In the genomic region with DNA sequence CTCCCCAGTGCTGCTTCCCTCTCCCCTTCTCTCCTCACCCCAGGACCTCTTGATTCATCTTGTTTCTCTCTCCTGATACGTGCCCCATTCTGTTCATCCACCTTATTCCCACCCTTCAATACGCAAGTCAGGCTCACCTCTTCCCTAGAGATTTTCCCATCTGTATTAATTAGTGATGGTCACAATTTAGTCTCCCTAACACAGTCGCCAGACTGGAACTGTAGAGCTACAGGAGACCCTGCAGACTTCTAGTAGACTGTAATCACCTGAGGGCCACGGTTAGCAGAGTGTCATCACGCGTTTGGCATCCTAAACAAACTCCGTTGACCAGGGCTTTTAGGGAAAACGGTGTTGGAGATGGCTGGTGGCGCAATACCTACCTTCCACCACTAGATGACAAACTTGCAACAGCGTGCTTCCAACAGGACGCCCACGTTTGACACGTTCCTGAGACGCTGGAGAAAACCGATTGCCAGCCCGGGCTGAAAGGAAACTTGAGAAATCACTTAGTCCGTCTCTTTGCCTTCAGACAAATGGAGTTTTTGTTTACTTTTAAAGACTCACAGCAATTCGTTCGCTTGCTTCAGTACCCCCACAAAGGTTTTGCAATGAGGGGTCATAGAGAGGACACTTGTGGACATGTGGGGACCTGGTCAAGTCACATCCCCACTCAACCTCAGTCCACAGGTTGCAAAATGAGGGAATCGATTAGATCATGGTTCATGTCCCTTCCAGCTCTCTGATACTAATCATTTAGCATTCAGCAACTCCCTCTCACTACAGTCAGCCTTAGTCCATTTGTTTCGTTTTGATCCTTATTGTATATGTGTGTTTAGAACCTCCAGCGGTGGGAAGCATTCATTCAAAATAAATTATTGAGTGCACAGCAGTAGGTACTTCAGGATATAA, we compare ENCODE assay signal across 1 cellular context.
TF ChIP-seq lines count a peak whose summit lies in the region.

No MANE protein-coding gene starts in this region.

TF ChIP-seq in HepG2, 621 proteins besides CTCF, POLR2A, EP300 and RAD21 (continued from another document and continues in another):
- no peak for TF ChIP-seq ZNF768 (CRISPR knock-in tag; IDR thresholded peaks at IDR 0.05)
- no peak for TF ChIP-seq PCBP1 (IDR thresholded peaks at IDR 0.05; ENCODE audit: borderline replicate concordance, low read depth, low read length)
- no peak for TF ChIP-seq NFKBIZ (CRISPR knock-in tag; IDR thresholded peaks at IDR 0.05)
- TF ChIP-seq TGIF2 (CRISPR knock-in tag; IDR thresholded peaks at IDR 0.05), result peak; percentile 67; the same call in 1 of the 2 replicates
- TF ChIP-seq, protein P1, sequence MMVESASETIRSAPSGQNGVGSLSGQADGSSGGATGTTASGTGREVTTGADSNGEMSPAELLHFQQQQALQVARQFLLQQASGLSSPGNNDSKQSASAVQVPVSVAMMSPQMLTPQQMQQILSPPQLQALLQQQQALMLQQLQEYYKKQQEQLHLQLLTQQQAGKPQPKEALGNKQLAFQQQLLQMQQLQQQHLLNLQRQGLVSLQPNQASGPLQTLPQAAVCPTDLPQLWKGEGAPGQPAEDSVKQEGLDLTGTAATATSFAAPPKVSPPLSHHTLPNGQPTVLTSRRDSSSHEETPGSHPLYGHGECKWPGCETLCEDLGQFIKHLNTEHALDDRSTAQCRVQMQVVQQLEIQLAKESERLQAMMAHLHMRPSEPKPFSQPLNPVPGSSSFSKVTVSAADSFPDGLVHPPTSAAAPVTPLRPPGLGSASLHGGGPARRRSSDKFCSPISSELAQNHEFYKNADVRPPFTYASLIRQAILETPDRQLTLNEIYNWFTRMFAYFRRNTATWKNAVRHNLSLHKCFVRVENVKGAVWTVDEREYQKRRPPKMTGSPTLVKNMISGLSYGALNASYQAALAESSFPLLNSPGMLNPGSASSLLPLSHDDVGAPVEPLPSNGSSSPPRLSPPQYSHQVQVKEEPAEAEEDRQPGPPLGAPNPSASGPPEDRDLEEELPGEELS (CRISPR knock-in tag; IDR thresholded peaks at IDR 0.05), result peak; percentile 57; the same call in 1 of the 2 replicates
- TF ChIP-seq ZNF572 (CRISPR knock-in tag; IDR thresholded peaks at IDR 0.05), result no peak
- peak; percentile 65; the same call in 1 of the 2 replicates for TF ChIP-seq ZNF430 (CRISPR knock-in tag; IDR thresholded peaks at IDR 0.05)
- no peak for TF ChIP-seq SRSF1 (optimal IDR thresholded peaks at IDR 0.05; ENCODE audit: low read depth, low read length)
- 0 out of 2 replicates have a peak, but pooled peaks have one; percentile 28 for TF ChIP-seq ZNF546 (CRISPR knock-in tag; conservative IDR thresholded peaks at IDR 0.05)
- TF ChIP-seq CEBPB (IDR thresholded peaks at IDR 0.05; ENCODE audit: borderline replicate concordance, low read depth, low read length), result peak; percentile 93
- TF ChIP-seq ZNF10 (CRISPR knock-in tag; IDR thresholded peaks at IDR 0.05; ENCODE audit: borderline replicate concordance, low read depth), result no peak
- no peak for TF ChIP-seq NBN (conservative IDR thresholded peaks at IDR 0.05)
- TF ChIP-seq SUZ12 (IDR thresholded peaks at IDR 0.05; ENCODE audit: low read depth, low read length), result no peak
- TF ChIP-seq SP1 (IDR thresholded peaks at IDR 0.05), result no peak
- peak; percentile 46; the same call in 1 of the 2 replicates for TF ChIP-seq SP1 (CRISPR knock-in tag; IDR thresholded peaks at IDR 0.05)
- no peak for TF ChIP-seq ZSCAN22 (CRISPR knock-in tag; IDR thresholded peaks at IDR 0.05)
- TF ChIP-seq ZSCAN9 (CRISPR knock-in tag; IDR thresholded peaks at IDR 0.05; ENCODE audit: borderline replicate concordance), result peak; percentile 71; the same call in 1 of the 2 replicates
- TF ChIP-seq MXD1 (CRISPR knock-in tag; IDR thresholded peaks at IDR 0.05), result no peak
- TF ChIP-seq ZNF138 (CRISPR knock-in tag; IDR thresholded peaks at IDR 0.05; ENCODE audit: low read depth), result no peak
- no peak for TF ChIP-seq TCF12 (IDR thresholded peaks at IDR 0.05)
- no peak for TF ChIP-seq TCF12 (CRISPR knock-in tag; IDR thresholded peaks at IDR 0.05)
- TF ChIP-seq, protein P2, sequence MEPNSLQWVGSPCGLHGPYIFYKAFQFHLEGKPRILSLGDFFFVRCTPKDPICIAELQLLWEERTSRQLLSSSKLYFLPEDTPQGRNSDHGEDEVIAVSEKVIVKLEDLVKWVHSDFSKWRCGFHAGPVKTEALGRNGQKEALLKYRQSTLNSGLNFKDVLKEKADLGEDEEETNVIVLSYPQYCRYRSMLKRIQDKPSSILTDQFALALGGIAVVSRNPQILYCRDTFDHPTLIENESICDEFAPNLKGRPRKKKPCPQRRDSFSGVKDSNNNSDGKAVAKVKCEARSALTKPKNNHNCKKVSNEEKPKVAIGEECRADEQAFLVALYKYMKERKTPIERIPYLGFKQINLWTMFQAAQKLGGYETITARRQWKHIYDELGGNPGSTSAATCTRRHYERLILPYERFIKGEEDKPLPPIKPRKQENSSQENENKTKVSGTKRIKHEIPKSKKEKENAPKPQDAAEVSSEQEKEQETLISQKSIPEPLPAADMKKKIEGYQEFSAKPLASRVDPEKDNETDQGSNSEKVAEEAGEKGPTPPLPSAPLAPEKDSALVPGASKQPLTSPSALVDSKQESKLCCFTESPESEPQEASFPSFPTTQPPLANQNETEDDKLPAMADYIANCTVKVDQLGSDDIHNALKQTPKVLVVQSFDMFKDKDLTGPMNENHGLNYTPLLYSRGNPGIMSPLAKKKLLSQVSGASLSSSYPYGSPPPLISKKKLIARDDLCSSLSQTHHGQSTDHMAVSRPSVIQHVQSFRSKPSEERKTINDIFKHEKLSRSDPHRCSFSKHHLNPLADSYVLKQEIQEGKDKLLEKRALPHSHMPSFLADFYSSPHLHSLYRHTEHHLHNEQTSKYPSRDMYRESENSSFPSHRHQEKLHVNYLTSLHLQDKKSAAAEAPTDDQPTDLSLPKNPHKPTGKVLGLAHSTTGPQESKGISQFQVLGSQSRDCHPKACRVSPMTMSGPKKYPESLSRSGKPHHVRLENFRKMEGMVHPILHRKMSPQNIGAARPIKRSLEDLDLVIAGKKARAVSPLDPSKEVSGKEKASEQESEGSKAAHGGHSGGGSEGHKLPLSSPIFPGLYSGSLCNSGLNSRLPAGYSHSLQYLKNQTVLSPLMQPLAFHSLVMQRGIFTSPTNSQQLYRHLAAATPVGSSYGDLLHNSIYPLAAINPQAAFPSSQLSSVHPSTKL (CRISPR knock-in tag; IDR thresholded peaks at IDR 0.05), result peak; percentile 76
- TF ChIP-seq, protein P3, sequence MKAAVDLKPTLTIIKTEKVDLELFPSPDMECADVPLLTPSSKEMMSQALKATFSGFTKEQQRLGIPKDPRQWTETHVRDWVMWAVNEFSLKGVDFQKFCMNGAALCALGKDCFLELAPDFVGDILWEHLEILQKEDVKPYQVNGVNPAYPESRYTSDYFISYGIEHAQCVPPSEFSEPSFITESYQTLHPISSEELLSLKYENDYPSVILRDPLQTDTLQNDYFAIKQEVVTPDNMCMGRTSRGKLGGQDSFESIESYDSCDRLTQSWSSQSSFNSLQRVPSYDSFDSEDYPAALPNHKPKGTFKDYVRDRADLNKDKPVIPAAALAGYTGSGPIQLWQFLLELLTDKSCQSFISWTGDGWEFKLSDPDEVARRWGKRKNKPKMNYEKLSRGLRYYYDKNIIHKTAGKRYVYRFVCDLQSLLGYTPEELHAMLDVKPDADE (CRISPR knock-in tag; IDR thresholded peaks at IDR 0.05), result no peak
- TF ChIP-seq RBM39 (IDR thresholded peaks at IDR 0.05; ENCODE audit: low read depth, low read length, poor library complexity, severe bottlenecking), result no peak
- TF ChIP-seq, protein P4, sequence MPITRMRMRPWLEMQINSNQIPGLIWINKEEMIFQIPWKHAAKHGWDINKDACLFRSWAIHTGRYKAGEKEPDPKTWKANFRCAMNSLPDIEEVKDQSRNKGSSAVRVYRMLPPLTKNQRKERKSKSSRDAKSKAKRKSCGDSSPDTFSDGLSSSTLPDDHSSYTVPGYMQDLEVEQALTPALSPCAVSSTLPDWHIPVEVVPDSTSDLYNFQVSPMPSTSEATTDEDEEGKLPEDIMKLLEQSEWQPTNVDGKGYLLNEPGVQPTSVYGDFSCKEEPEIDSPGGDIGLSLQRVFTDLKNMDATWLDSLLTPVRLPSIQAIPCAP (CRISPR knock-in tag; IDR thresholded peaks at IDR 0.05; ENCODE audit: low read depth), result no peak
- no peak for TF ChIP-seq POLR2AphosphoS2 (IDR thresholded peaks at IDR 0.05; ENCODE audit: low read depth, low read length)
- TF ChIP-seq ZNF142 (CRISPR knock-in tag; IDR thresholded peaks at IDR 0.05), result no peak
- TF ChIP-seq ZSCAN20 (CRISPR knock-in tag; IDR thresholded peaks at IDR 0.05; ENCODE audit: borderline replicate concordance), result no peak
- TF ChIP-seq TBL1XR1 (IDR thresholded peaks at IDR 0.05; ENCODE audit: borderline replicate concordance, low read length, partially characterized antibody), result no peak
- TF ChIP-seq ZNF775 (CRISPR knock-in tag; IDR thresholded peaks at IDR 0.05; ENCODE audit: borderline replicate concordance), result no peak
- no peak for TF ChIP-seq ZNF569 (CRISPR knock-in tag; IDR thresholded peaks at IDR 0.05; ENCODE audit: borderline replicate concordance)
- no peak for TF ChIP-seq AGO1 (IDR thresholded peaks at IDR 0.05; ENCODE audit: low read depth, low read length, poor library complexity, severe bottlenecking)
- TF ChIP-seq ZNF207 (IDR thresholded peaks at IDR 0.05; ENCODE audit: borderline replicate concordance), result no peak
- peak; percentile 50 for TF ChIP-seq ZNF781 (CRISPR knock-in tag; IDR thresholded peaks at IDR 0.05; ENCODE audit: borderline replicate concordance, not compliant biosample characterization)
- no peak for TF ChIP-seq DNMT3B (CRISPR knock-in tag; conservative IDR thresholded peaks at IDR 0.05)
- no peak for TF ChIP-seq ZNF446 (CRISPR knock-in tag; IDR thresholded peaks at IDR 0.05)
- TF ChIP-seq HDAC1 (CRISPR knock-in tag; IDR thresholded peaks at IDR 0.05), result peak; percentile 62; the same call in 1 of the 2 replicates
